In the genomic region with DNA sequence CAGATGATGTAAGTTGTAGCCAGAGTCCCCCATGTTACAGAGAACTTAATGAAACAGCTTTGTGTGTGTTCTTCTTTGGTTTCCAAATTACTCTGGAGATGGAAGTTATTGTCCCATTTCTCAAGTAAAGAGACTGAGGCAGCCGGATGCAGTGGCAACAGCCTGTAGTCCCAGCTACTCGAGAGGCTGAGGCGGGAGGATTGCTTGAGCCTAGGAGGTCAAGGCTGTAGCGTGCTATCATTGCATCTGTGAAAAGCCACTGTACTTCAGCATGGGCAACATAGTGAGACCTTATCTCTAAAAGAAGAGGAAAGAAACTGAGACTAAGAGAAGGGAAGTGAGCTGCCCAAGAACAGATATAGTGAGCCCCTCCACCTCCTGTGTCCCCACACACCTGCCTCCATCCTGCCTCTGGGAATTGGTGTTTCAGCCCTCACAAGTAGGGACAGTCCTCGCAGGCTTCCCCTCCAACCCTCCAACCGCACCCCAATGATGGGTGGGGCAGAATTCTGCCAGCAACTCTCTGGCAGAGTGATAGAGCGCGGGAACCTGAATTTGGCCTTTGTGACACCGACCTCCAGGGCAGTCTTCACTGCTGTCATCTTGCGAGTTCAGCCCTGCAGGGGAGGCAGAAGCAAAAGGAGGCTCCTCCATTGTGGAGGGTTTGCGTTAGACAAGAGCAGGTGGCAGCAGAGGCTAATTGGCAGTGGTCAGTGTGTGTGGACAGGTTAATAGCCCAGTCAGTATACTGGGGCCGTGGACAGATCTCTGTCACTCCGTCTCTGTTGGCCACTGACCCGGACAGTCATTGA, we compare ENCODE assay signal across 9 cellular contexts. TPM values are rescaled to one million over a fixed set of nuclear protein-coding genes. Genes with fewer than 3 reads are reported as not detected.
A peak's percentile ranks its signal among the peaks of the same experiment; 100 is the strongest.
DNase-seq lines count a peak whose midpoint lies in the region; ATAC-seq and TF ChIP-seq lines count a peak whose summit lies in the region.
"Had no signal": no experiment of that assay in that cellular context is flagged by ENCODE, and none has a peak within 500 bp of the region (broad histone marks: within the 10 kb centered on the region; RNA-seq: fewer than 3 reads in every experiment).

No MANE protein-coding gene starts in this region.

- peak overlapping the region; percentile 86 to 93 for H3K4me3 ChIP-seq in HCT116 (replicated peaks in 1 of 2; ENCODE audit: low read depth in 1 of 2, low read length in 2 of 2)
- peak overlapping the region; percentile 78 for H3K4me3 ChIP-seq in fibroblast of the aortic adventitia (ENCODE audit: low read depth, low read length)
- H3K4me3 ChIP-seq in smooth muscle cell, result peak overlapping the region; percentile 58
- H3K4me3 ChIP-seq in upper lobe of left lung, result peak overlapping the region in 2 of 4 donors; percentile 74 to 83

- H3K4me1 ChIP-seq in HCT116 (ENCODE audit: control insufficient read depth in 1 of 2, insufficient read depth in 2 of 2, low read length in 2 of 2) (peaks cover 11 to 30% of the 10 kb centered on the region in 2 experiments; a peak in 3 of 4 replicates), smooth muscle cell (ENCODE audit: low read depth) (peaks cover 12% of the 10 kb centered on the region), upper lobe of left lung (peaks cover 30 to 44% (median 33%) of the 10 kb centered on the region in 4 donors)

- POLR2A ChIA-PET in HCT116 (lab: Charles Lee), result interaction anchor here (3.6 kb wide), 1 partner anchor 15 kb away, joined by 71 read pairs; a partner anchor contains a TSS
- POLR2A ChIA-PET in T-cell (lab: Charles Lee), result interaction anchor here in 1 of 2 donors (0.6 kb wide), 1 partner anchor 1133 kb away, joined by 3 read pairs; no protein-coding TSS in a partner anchor

- H3K9me2 ChIP-seq in HCT116 (ENCODE audit: insufficient read depth), result no peaks in the 10 kb centered on the region

- H3K27ac ChIP-seq in HCT116 (ENCODE audit: low read depth, low read length) (no peak overlapping the region; the same call in 1 of the 2 replicates), smooth muscle cell (ENCODE audit: low read depth) (peak overlapping the region; percentile 70), upper lobe of left lung (peak overlapping the region in 1 of 4 donors; percentile 61)

- no peaks in the 10 kb centered on the region for H3K9me3 ChIP-seq in HCT116 (ENCODE audit: control insufficient read depth in 1 of 2, insufficient read depth in 1 of 2, low read depth in 1 of 2, low read length in 2 of 2)
- H3K9me3 ChIP-seq in smooth muscle cell (replicated peaks; ENCODE audit: low read depth), result no peaks in the 10 kb centered on the region
- H3K9me3 ChIP-seq in upper lobe of left lung, result no peaks in the 10 kb centered on the region

- no peak for ATAC-seq in HCT116
- ATAC-seq in T-cell (replicated peaks in 1 of 4), result no peak
- ATAC-seq in upper lobe of left lung (ENCODE audit: low FRiP score in 2 of 2), result no peak

- peak overlapping the region; percentile 9 to 23 for H3K27ac Mint-ChIP-seq in T-cell

- CTCF ChIA-PET in HCT116 (lab: Charles Lee) (interaction anchor here (2.2 kb wide), 1 partner anchor 22 kb away, joined by 11 read pairs; no protein-coding TSS in a partner anchor), T-cell (lab: Charles Lee) (interaction anchor here in 1 of 2 donors (0.6 to 4.2 kb wide), 2 partner anchors 17 to 22 kb away, joined by 6 to 39 read pairs; no protein-coding TSS in a partner anchor)

- no peaks in the 10 kb centered on the region for H3F3A ChIP-seq in smooth muscle cell (ENCODE audit: low read depth)

- H4K20me1 ChIP-seq in HCT116 (ENCODE audit: insufficient read depth) (no peaks in the 10 kb centered on the region), smooth muscle cell (ENCODE audit: low read depth) (peaks cover 39% of the 10 kb centered on the region)

- H3K4me2 ChIP-seq in HCT116 (ENCODE audit: low read length), result peak overlapping the region; percentile 97
- peak overlapping the region; percentile 94 for H3K4me2 ChIP-seq in smooth muscle cell

- TF ChIP-seq CTCF in HCT116 (IDR thresholded peaks at IDR 0.05 in 2 of 3, conservative IDR thresholded peaks at IDR 0.05 in 1 of 3; ENCODE audit: borderline replicate concordance in 1 of 3, insufficient read depth in 1 of 3, low read depth in 2 of 3, low read length in 2 of 3) (no peak), fibroblast of the aortic adventitia (IDR thresholded peaks at IDR 0.05; ENCODE audit: insufficient read depth, low read length) (no peak), smooth muscle cell (IDR thresholded peaks at IDR 0.05; ENCODE audit: borderline replicate concordance, insufficient read depth, poor library complexity, severe bottlenecking) (no peak), upper lobe of left lung (IDR thresholded peaks at IDR 0.05) (no peak), GM20000 (IDR thresholded peaks at IDR 0.05; ENCODE audit: extremely low read depth, missing control alignments) (no peak)

- BruUV-seq in HCT116 (replicated peaks; lab: Mats Ljungman, UMichigan), result TSS peak; percentile 67

- TF ChIP-seq RAD21 in HCT116 (IDR thresholded peaks at IDR 0.05; ENCODE audit: low read depth), result no peak

- RAD21 ChIA-PET in HCT116 (lab: Charles Lee; ENCODE audit: low non-redundant PET in 1 of 2, low total read pairs in 2 of 2, uncharacterized antibody in 2 of 2, unreplicated experiment in 2 of 2), result no interaction called here

- no peak for DNase-seq in HCT116 (ENCODE audit: low read depth, low spot score)
- DNase-seq in T-cell, result no peak
- no peak for DNase-seq in fibroblast of the aortic adventitia (ENCODE audit: low read depth)
- DNase-seq in smooth muscle cell (lab: John Stamatoyannopoulos, UW; ENCODE audit: unreplicated experiment), result no peak
- DNase-seq in upper lobe of left lung, result no peak
- no peak for DNase-seq in NCI-H524 treated with DMSO at 0.1 percent for 48 hours (lab: John Stamatoyannopoulos, UW)
- no peak for DNase-seq in HuH-7 (ENCODE audit: low spot score)
- DNase-seq in GM20000 (ENCODE audit: low spot score), result no peak
- DNase-seq: right cardiac atrium had no signal

- no peak overlapping the region for H2AFZ ChIP-seq in HCT116 (ENCODE audit: low read depth, low read length, poor library complexity, severe bottlenecking)
- H2AFZ ChIP-seq in smooth muscle cell (ENCODE audit: low read depth), result no peak overlapping the region

- no peaks in the 10 kb centered on the region for H3K36me3 Mint-ChIP-seq in T-cell

- no peaks in the 10 kb centered on the region for H3K9me3 Mint-ChIP-seq in T-cell

- H3K27me3 Mint-ChIP-seq in T-cell, result no peaks in the 10 kb centered on the region

- H3K79me2 ChIP-seq in HCT116 (ENCODE audit: insufficient read depth, low read length) (peaks cover 54% of the 10 kb centered on the region), smooth muscle cell (ENCODE audit: low read depth) (peaks cover 32% of the 10 kb centered on the region)

- peaks cover 2 to 11% of the 10 kb centered on the region in 2 experiments; a peak in 1 of 4 replicates for H3K36me3 ChIP-seq in HCT116 (ENCODE audit: control insufficient read depth in 1 of 2, insufficient read depth in 2 of 2, low read length in 2 of 2)
- no peaks in the 10 kb centered on the region for H3K36me3 ChIP-seq in smooth muscle cell (ENCODE audit: low read depth)
- H3K36me3 ChIP-seq in upper lobe of left lung, result no peaks in the 10 kb centered on the region

- H3K27me3 ChIP-seq in HCT116 (ENCODE audit: insufficient read depth, low read length) (no peaks in the 10 kb centered on the region), smooth muscle cell (ENCODE audit: low read depth) (no peaks in the 10 kb centered on the region), upper lobe of left lung (no peaks in the 10 kb centered on the region)

- peaks cover 40 to 42% (median 42%) of the 10 kb centered on the region in 3 donors for H3K4me1 Mint-ChIP-seq in T-cell

- H3K9ac ChIP-seq in HCT116 (ENCODE audit: low read length), result peak overlapping the region; percentile 88
- H3K9ac ChIP-seq in smooth muscle cell (ENCODE audit: low read depth), result no peak overlapping the region

- peak overlapping the region; percentile 74 to 81 (median 78) for H3K4me3 Mint-ChIP-seq in T-cell

- no peak for TF ChIP-seq POLR2A in HCT116 (IDR thresholded peaks at IDR 0.05; ENCODE audit: borderline replicate concordance, extremely low read depth, insufficient read depth, insufficient read length)
- no peak for TF ChIP-seq POLR2A in upper lobe of left lung (IDR thresholded peaks at IDR 0.05)

- TF ChIP-seq EP300 in upper lobe of left lung (IDR thresholded peaks at IDR 0.05), result no peak

- intact Hi-C loops in HCT116 (cut with micrococcal nuclease), result no loop called here

- WGBS in smooth muscle cell (ENCODE audit: low lambda C conversion rate), result 90% methylated on average over 14 of the region's 14 CpGs
- 83 to 84% methylated on average over 14 of the region's 14 CpGs for WGBS in upper lobe of left lung, 2 donors

RNA-seq across cellular contexts. Expression of a gene that starts 1.6 kb away (rescaled TPM):
- total RNA-seq in HCT116 (2021; ENCODE audit: unreplicated experiment) (42.7 TPM), T-cell (10 to 100 TPM in 3 of 5 donors, 1 to 10 TPM in 2; 3.1 to 11.3 (median 10.7) TPM), fibroblast of the aortic adventitia (ENCODE audit: low replicate concordance) (3.4 and 7.4 TPM in 2 replicates), smooth muscle cell (9.7 and 16.5 TPM in 2 replicates), upper lobe of left lung (10 to 100 TPM in 1 of 6 donors, 1 to 10 TPM in 5; 2.1 to 11.1 (median 8.7) TPM)
- 43.9 and 52.6 TPM in 2 replicates for polyA plus RNA-seq in HCT116 (2012)
- polyA plus RNA-seq in smooth muscle cell, result 20.0 and 20.7 TPM in 2 replicates

RNA-seq across cellular contexts. Expression of a gene that starts 15.3 kb away (rescaled TPM):
- total RNA-seq in HCT116 (2021; ENCODE audit: unreplicated experiment) (1,080 TPM), T-cell (100 to 1,000 TPM in 2 of 5 donors, 10 to 100 TPM in 3; 39.5 to 206 (median 99.2) TPM), fibroblast of the aortic adventitia (ENCODE audit: low replicate concordance) (3,846 and 5,734 TPM in 2 replicates), smooth muscle cell (3,694 and 5,079 TPM in 2 replicates), upper lobe of left lung (100 to 1,000 TPM; 125 to 750 (median 400) TPM)
- 2,758 and 2,875 TPM in 2 replicates for polyA plus RNA-seq in HCT116 (2012)
- 4,318 and 5,332 TPM in 2 replicates for polyA plus RNA-seq in smooth muscle cell

RNA-seq across cellular contexts. Expression of a gene that starts 20.6 kb away (rescaled TPM):
- total RNA-seq in HCT116 (2021; ENCODE audit: unreplicated experiment) (48.4 TPM), T-cell (100 to 1,000 TPM in 1 of 5 donors, 10 to 100 TPM in 4; 91.3 to 111 (median 93.6) TPM), fibroblast of the aortic adventitia (ENCODE audit: low replicate concordance) (1.8 and 4.6 TPM in 2 replicates), smooth muscle cell (20.4 and 26.6 TPM in 2 replicates), upper lobe of left lung (10 to 100 TPM; 11.4 to 58.7 (median 31.1) TPM)
- polyA plus RNA-seq in HCT116 (2012), result 72.9 and 82.7 TPM in 2 replicates
- polyA plus RNA-seq in smooth muscle cell, result 16.6 and 33.7 TPM in 2 replicates

RNA-seq across cellular contexts. Expression of a gene that starts 26.0 kb away (rescaled TPM):
- total RNA-seq in HCT116 (2021; ENCODE audit: unreplicated experiment) (31.4 TPM), T-cell (10 to 100 TPM; 29.2 to 52.4 (median 47.5) TPM), fibroblast of the aortic adventitia (ENCODE audit: low replicate concordance) (12.7 and 14.0 TPM in 2 replicates), smooth muscle cell (23.4 and 31.0 TPM in 2 replicates), upper lobe of left lung (10 to 100 TPM; 23.5 to 89.1 (median 26.7) TPM)
- polyA plus RNA-seq in HCT116 (2012), result 19.2 and 28.2 TPM in 2 replicates
- polyA plus RNA-seq in smooth muscle cell, result 13.2 and 16.2 TPM in 2 replicates

RNA-seq across cellular contexts. Expression of a gene that starts 36.7 kb away (rescaled TPM):
- total RNA-seq in HCT116 (2021; ENCODE audit: unreplicated experiment) (244 TPM), T-cell (10 to 100 TPM; 14.5 to 36.8 (median 31.1) TPM), fibroblast of the aortic adventitia (ENCODE audit: low replicate concordance) (150 and 151 TPM in 2 replicates), smooth muscle cell (39.8 and 44.6 TPM in 2 replicates), upper lobe of left lung (100 to 1,000 TPM in 4 of 6 donors, 10 to 100 TPM in 2; 76.5 to 151 (median 113) TPM)
- 229 and 253 TPM in 2 replicates for polyA plus RNA-seq in HCT116 (2012)
- 95.8 and 100 TPM in 2 replicates for polyA plus RNA-seq in smooth muscle cell
